Comparison of ENCODE assay signal across 20 cellular contexts in genomic region chr2:120354467-120354866, GRCh38. TPM values are rescaled to one million over a fixed set of nuclear protein-coding genes. Genes with fewer than 3 reads are reported as not detected.
"Had no signal": no experiment of that assay in that cellular context is flagged by ENCODE, and none has a peak within 500 bp of the region (broad histone marks: within the 10 kb centered on the region; RNA-seq: fewer than 3 reads in every experiment).

No MANE protein-coding gene starts in this region.

- H3K9me3 Mint-ChIP-seq: dendritic cell treated with granulocyte-macrophage colony-stimulating factor and Interleukin-4, amounts not matched to agents 40 ng/mL and 50 ng/mL, for 4 days; immature natural killer cell; memory B cell; mesothelial cell of epicardium; natural killer cell treated with Interleukin-12 subunit alpha and Interleukin-12 subunit beta and Interleukin-15 and Interleukin-18, amount 100 ng/mL, for 72 hours had no signal

- H3K36me3 Mint-ChIP-seq: immature natural killer cell; memory B cell; mesothelial cell of epicardium; natural killer cell treated with Interleukin-12 subunit alpha and Interleukin-12 subunit beta and Interleukin-15 and Interleukin-18, amount 100 ng/mL, for 72 hours had no signal

- H3K4me3 ChIP-seq: left lung, lower lobe of right lung, sigmoid colon, skin epidermis, suprapubic skin, thyroid gland, upper lobe of left lung, vagina had no signal

- H3K4me3 Mint-ChIP-seq: dendritic cell treated with granulocyte-macrophage colony-stimulating factor and Interleukin-4, amounts not matched to agents 40 ng/mL and 50 ng/mL, for 4 days; immature natural killer cell; memory B cell; mesothelial cell of epicardium; natural killer cell treated with Interleukin-12 subunit alpha and Interleukin-12 subunit beta and Interleukin-15 and Interleukin-18, amount 100 ng/mL, for 72 hours had no signal

- H3K4me1 Mint-ChIP-seq: immature natural killer cell, mesothelial cell of epicardium had no signal

- DNase-seq: erythroblast; foreskin keratinocyte; immature natural killer cell; lower lobe of right lung; sigmoid colon; stimulated activated CD4-positive, alpha-beta T cell treated with anti-CD3 and anti-CD28 coated beads, Interleukin-2, amount 100 ng/mL, for 48 hours; stimulated activated naive CD8-positive, alpha-beta T cell treated with anti-CD3 and anti-CD28 coated beads, Interleukin-15, Interleukin-2, amounts not matched to agents 100 U/mL and 50 U/mL, for 24 hours; thyroid gland had no signal

- H3K36me3 ChIP-seq: left lung, sigmoid colon, vagina had no signal

- H3K27ac Mint-ChIP-seq: dendritic cell treated with granulocyte-macrophage colony-stimulating factor and Interleukin-4, amounts not matched to agents 40 ng/mL and 50 ng/mL, for 4 days; immature natural killer cell; memory B cell; mesothelial cell of epicardium; natural killer cell treated with Interleukin-12 subunit alpha and Interleukin-12 subunit beta and Interleukin-15 and Interleukin-18, amount 100 ng/mL, for 72 hours had no signal

- ATAC-seq: foreskin keratinocyte; left lung; lower lobe of right lung; natural killer cell treated with Interleukin-12 subunit alpha and Interleukin-12 subunit beta and Interleukin-15 and Interleukin-18, amount 100 ng/mL, for 72 hours; stimulated activated naive CD8-positive, alpha-beta T cell treated with anti-CD3 and anti-CD28 coated beads, Interleukin-15, Interleukin-2, amounts not matched to agents 100 U/mL and 50 U/mL, for 24 hours had no signal

- H3K4me1 ChIP-seq: foreskin keratinocyte, left lung, lower lobe of right lung, sigmoid colon, suprapubic skin, upper lobe of left lung, vagina had no signal

- FAIRE-seq: colon, endothelial cell of umbilical vein, keratinocyte had no signal

- H3K27ac ChIP-seq: foreskin keratinocyte, left lung, lower lobe of right lung, sigmoid colon, skin epidermis, suprapubic skin, thyroid gland, upper lobe of left lung, vagina had no signal

- H3K9me3 ChIP-seq: left lung, lower lobe of right lung, sigmoid colon, suprapubic skin, thyroid gland, upper lobe of left lung, vagina had no signal

- H3K27me3 ChIP-seq: thyroid gland, vagina had no signal

RNA-seq across cellular contexts. Expression of gene INHBB, which starts 8.5 kb away (rescaled TPM):
- total RNA-seq: foreskin keratinocyte; mesothelial cell of epicardium; natural killer cell treated with Interleukin-12 subunit alpha and Interleukin-12 subunit beta and Interleukin-15 and Interleukin-18, amount 100 ng/mL, for 72 hours had no signal
- polyA plus RNA-seq: foreskin keratinocyte, immature natural killer cell, keratinocyte had no signal
